8 cellular contexts compared by ENCODE assay signal in the genomic region with DNA sequence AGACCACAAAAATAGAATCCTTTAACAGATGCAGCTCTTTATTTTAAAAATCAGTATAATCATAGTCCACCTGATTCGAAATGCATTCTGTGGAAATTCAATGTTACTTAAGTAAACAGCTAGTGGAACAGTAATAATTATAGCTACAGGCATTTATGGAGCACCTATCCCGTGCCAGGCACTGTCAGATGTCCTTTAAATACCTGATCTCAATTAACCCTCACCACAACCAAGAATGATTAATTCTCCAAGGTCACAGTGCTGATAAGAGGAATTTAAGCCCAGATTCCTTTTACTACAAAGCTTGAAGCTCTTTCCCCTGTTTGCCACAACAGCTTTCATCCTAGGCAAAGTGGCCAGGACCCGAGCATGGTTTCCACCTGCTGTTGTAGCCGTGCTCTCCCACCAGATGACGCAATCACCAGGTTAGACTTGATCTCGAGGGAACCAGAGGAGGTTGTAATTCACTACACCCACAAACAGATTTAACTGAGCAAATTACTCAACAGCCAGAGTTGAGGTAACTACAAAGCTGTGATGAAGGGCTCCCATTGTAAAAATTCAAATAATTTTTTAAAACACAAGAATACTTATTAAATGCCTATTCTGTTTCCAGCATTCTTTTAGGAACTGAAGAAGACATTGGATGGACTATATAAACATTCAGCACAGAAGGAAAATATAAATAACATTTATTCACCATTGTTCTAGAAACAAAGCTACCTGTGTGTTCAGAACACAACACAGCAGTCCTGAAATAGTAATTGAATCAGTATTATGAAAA. TPM values are rescaled to one million over a fixed set of nuclear protein-coding genes. Genes with fewer than 3 reads are reported as not detected.
DNase-seq lines count a peak whose midpoint lies in the region; ATAC-seq lines count a peak whose summit lies in the region.

No MANE protein-coding gene starts in this region.

- ATAC-seq in HG03159 (IDR thresholded peaks at IDR 0.05; ENCODE audit: unreplicated experiment) (peak; percentile 79), left cardiac atrium (peak; percentile 67 to 74)

- intact Hi-C loops in left cardiac atrium (cut with DNase I), result loop anchor here in 1 of 2 donors (10.0 kb wide), 1 partner anchor 142 kb away; no protein-coding TSS in a partner anchor

- DNase-seq in NK-92 treated with Interleukin-12 subunit alpha and Interleukin-12 subunit beta, amount 100 ng/mL, for 24 hours (lab: John Stamatoyannopoulos, UW), result peak; percentile 41
- no peak for DNase-seq in NK-92 (lab: John Stamatoyannopoulos, UW; ENCODE audit: unreplicated experiment)
- peak; percentile 43 for DNase-seq in NCI-H345 treated with DMSO at 0.1 percent for 48 hours (lab: John Stamatoyannopoulos, UW; ENCODE audit: unreplicated experiment)
- peak; percentile 40 to 50 for DNase-seq in activated T-cell treated with anti-CD3 and anti-CD28 coated beads, Interleukin-2, amount 50 U/mL, for 48 hours
- DNase-seq in left cardiac atrium, result no peak
- DNase-seq in stimulated activated CD4-positive, alpha-beta T cell treated with anti-CD3 and anti-CD28 coated beads, TNF-alpha, amount 100 ng/mL, for 24 hours (ENCODE audit: low read depth in 3 of 3), result peak in 2 of 3 experiments; percentile 12 to 34
- DNase-seq in hepatic stellate cell (ENCODE audit: low spot score), result no peak

RNA-seq across cellular contexts. Expression of gene PRDM10, which starts 10.3 kb away (rescaled TPM):
- 1 to 10 TPM; 3.8 to 6.1 TPM for total RNA-seq in left cardiac atrium

Comparison
In these comparisons a context has a peak if more than half of its experiments do, and no peak if none do; other contexts are left out.
1. DNase-seq: peak in NK-92 treated with Interleukin-12 subunit alpha and Interleukin-12 subunit beta, amount 100 ng/mL, for 24 hours (single experiment), NCI-H345 treated with DMSO at 0.1 percent for 48 hours (single experiment), activated T-cell treated with anti-CD3 and anti-CD28 coated beads, Interleukin-2, amount 50 U/mL, for 48 hours (2 of 2) and stimulated activated CD4-positive, alpha-beta T cell treated with anti-CD3 and anti-CD28 coated beads, TNF-alpha, amount 100 ng/mL, for 24 hours (2 of 3); none in NK-92 (single experiment), left cardiac atrium (single experiment) and hepatic stellate cell (single experiment).